ENCODE assay signal across 17 cellular contexts in the genomic region with DNA sequence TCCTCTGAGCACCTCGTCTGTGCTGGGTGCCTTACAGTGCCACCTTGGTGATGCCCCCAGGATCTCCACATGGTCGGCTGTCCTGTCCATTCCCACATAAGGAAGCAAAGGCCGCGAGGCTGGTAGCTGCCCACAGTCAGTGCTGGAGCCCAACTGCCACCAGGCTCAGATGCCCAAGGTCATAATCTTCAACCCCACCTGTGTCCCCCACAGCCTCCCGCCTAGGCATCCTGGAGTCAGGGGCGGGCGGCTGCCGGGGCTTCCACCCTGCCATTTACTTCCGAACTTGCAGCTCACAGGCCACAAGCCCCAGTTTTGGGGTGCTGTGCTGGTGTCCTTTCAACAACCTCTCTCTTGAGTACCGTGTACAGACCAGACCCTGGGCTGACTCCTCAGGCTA.
"Had no signal": no experiment of that assay in that cellular context is flagged by ENCODE, and none has a peak within 500 bp of the region (broad histone marks: within the 10 kb centered on the region; RNA-seq: fewer than 3 reads in every experiment).

No MANE protein-coding gene starts in this region.

- H3K27ac Mint-ChIP-seq: activated CD8-positive, alpha-beta T cell treated with anti-CD3 and anti-CD28 coated beads for 36 hours; activated T-helper 1 cell treated with anti-CD3 and anti-CD28 coated beads, Interleukin-12 subunit alpha, Interleukin-12 subunit beta, Interleukin-2, Interleukin-4 antibody, amounts not matched to agents 30 ng/mL and 10 ng/mL and 1 ng/mL, durations not matched to agents 14 hours and 24 hours and 36 hours; memory B cell had no signal

- H3K27ac ChIP-seq: colonic mucosa, SJCRH30, vagina had no signal

- H3K9me3 Mint-ChIP-seq: activated CD8-positive, alpha-beta T cell treated with anti-CD3 and anti-CD28 coated beads for 36 hours; activated T-helper 1 cell treated with anti-CD3 and anti-CD28 coated beads, Interleukin-12 subunit alpha, Interleukin-12 subunit beta, Interleukin-2, Interleukin-4 antibody, amounts not matched to agents 30 ng/mL and 10 ng/mL and 1 ng/mL, durations not matched to agents 14 hours and 24 hours and 36 hours; effector memory CD8-positive, alpha-beta T cell; memory B cell had no signal

- DNase-seq: activated CD4-positive, alpha-beta T cell treated with anti-CD3 and anti-CD28 coated beads for 4 hours; activated CD8-positive, alpha-beta memory T cell treated with anti-CD3 and anti-CD28 coated beads, Interleukin-2, amount 50 U/mL, for 4 hours; activated CD8-positive, alpha-beta T cell treated with anti-CD3 and anti-CD28 coated beads for 36 hours; activated naive CD4-positive, alpha-beta T cell; colonic mucosa; effector memory CD8-positive, alpha-beta T cell; hypothalamus; SJCRH30; stimulated activated CD4-positive, alpha-beta T cell treated with anti-CD3 and anti-CD28 coated beads, Interleukin-4, amount 100 ng/mL, for 1 hour; stimulated activated CD8-positive, alpha-beta memory T cell treated with anti-CD3 and anti-CD28 coated beads, Interleukin-4, amount 100 ng/mL, for 48 hours; stimulated activated naive CD8-positive, alpha-beta T cell treated with anti-CD3 and anti-CD28 coated beads, Interleukin-15, Interleukin-2, amounts not matched to agents 100 U/mL and 50 U/mL, for 24 hours; SW 1271 had no signal

- H3K4me3 Mint-ChIP-seq: activated CD8-positive, alpha-beta T cell treated with anti-CD3 and anti-CD28 coated beads for 36 hours; activated T-helper 1 cell treated with anti-CD3 and anti-CD28 coated beads, Interleukin-12 subunit alpha, Interleukin-12 subunit beta, Interleukin-2, Interleukin-4 antibody, amounts not matched to agents 30 ng/mL and 10 ng/mL and 1 ng/mL, durations not matched to agents 14 hours and 24 hours and 36 hours; effector memory CD8-positive, alpha-beta T cell; memory B cell had no signal

- ATAC-seq: activated CD8-positive, alpha-beta T cell treated with anti-CD3 and anti-CD28 coated beads for 36 hours; effector memory CD8-positive, alpha-beta T cell; stimulated activated naive CD8-positive, alpha-beta T cell treated with anti-CD3 and anti-CD28 coated beads, Interleukin-15, Interleukin-2, amounts not matched to agents 100 U/mL and 50 U/mL, for 24 hours had no signal

- H3K27me3 ChIP-seq: ascending aorta, colonic mucosa, vagina had no signal

- H3K27me3 Mint-ChIP-seq: activated CD8-positive, alpha-beta T cell treated with anti-CD3 and anti-CD28 coated beads for 36 hours; effector memory CD8-positive, alpha-beta T cell; memory B cell had no signal

- H3K36me3 ChIP-seq: colonic mucosa, SJCRH30, thoracic aorta, vagina had no signal

- H3K4me3 ChIP-seq: ascending aorta, colonic mucosa, SJCRH30, thoracic aorta, vagina had no signal

- H3K9me3 ChIP-seq: ascending aorta, colonic mucosa, SJCRH30, thoracic aorta, vagina had no signal
